Comparison of ENCODE assay signal across 12 cellular contexts in genomic region chr12:52952082-52952801, GRCh38. TPM values are rescaled to one million over a fixed set of nuclear protein-coding genes. Genes with fewer than 3 reads are reported as not detected.
DNase-seq lines count a peak whose midpoint lies in the region; ATAC-seq and TF ChIP-seq lines count a peak whose summit lies in the region.
"Had no signal": no experiment of that assay in that cellular context is flagged by ENCODE, and none has a peak within 500 bp of the region (broad histone marks: within the 10 kb centered on the region; RNA-seq: fewer than 3 reads in every experiment).

No MANE protein-coding gene starts in this region.

- H3K27ac Mint-ChIP-seq in activated CD8-positive, alpha-beta T cell treated with anti-CD3 and anti-CD28 coated beads for 36 hours = no peak overlapping the region
- no peak overlapping the region for H3K27ac Mint-ChIP-seq in activated CD8-positive, alpha-beta T cell treated with anti-CD3 and anti-CD28 coated beads, Interleukin-2, amount 10 ng/mL, durations not matched to agents 7 days and 5 days
- H3K27ac Mint-ChIP-seq: activated T-cell treated with anti-CD3 and anti-CD28 coated beads, Interleukin-2, amount 50 U/mL, for 24 hours had no signal

- ATAC-seq in activated CD8-positive, alpha-beta T cell treated with anti-CD3 and anti-CD28 coated beads for 36 hours = no peak
- ATAC-seq in activated CD8-positive, alpha-beta T cell treated with anti-CD3 and anti-CD28 coated beads, Interleukin-2, amount 10 ng/mL, durations not matched to agents 7 days and 5 days = no peak
- 0 out of 2 replicates have a peak, but pooled peaks have one; percentile 0 for ATAC-seq in Panc1
- ATAC-seq: naive thymus-derived CD8-positive, alpha-beta T cell had no signal

- H3K36me3 ChIP-seq in Panc1 (ENCODE audit: control insufficient read depth, insufficient read depth, low read length) = peaks cover 10% of the 10 kb centered on the region
- peaks cover 11 to 31% (median 26%) of the 10 kb centered on the region in 4 donors for H3K36me3 ChIP-seq in stomach

- H3K4me1 Mint-ChIP-seq in activated CD8-positive, alpha-beta T cell treated with anti-CD3 and anti-CD28 coated beads for 36 hours (ENCODE audit: low read depth) = no peaks in the 10 kb centered on the region
- peaks cover 5% of the 10 kb centered on the region for H3K4me1 Mint-ChIP-seq in activated CD8-positive, alpha-beta T cell treated with anti-CD3 and anti-CD28 coated beads, Interleukin-2, amount 10 ng/mL, durations not matched to agents 7 days and 5 days (ENCODE audit: low read depth)

- 40 to 56% (median 44%) methylated on average over 15 of the region's 15 CpGs for WGBS in stomach, 5 donors

- intact Hi-C loops in activated CD8-positive, alpha-beta T cell treated with anti-CD3 and anti-CD28 coated beads for 36 hours (cut with micrococcal nuclease) = no loop called here
- intact Hi-C loops in Panc1 (cut with micrococcal nuclease; ENCODE audit: unreplicated experiment) (no loop called here), stomach (cut with DNase I; ENCODE audit: low total_unique reads) (loop anchor here (10.0 kb wide), 1 partner anchor 47 kb away; the partner anchor contains the start of gene KRT8)

- H3K9me3 Mint-ChIP-seq in activated CD8-positive, alpha-beta T cell treated with anti-CD3 and anti-CD28 coated beads for 36 hours = no peaks in the 10 kb centered on the region
- H3K9me3 Mint-ChIP-seq in activated CD8-positive, alpha-beta T cell treated with anti-CD3 and anti-CD28 coated beads, Interleukin-2, amount 10 ng/mL, durations not matched to agents 7 days and 5 days (ENCODE audit: insufficient read depth) = no peaks in the 10 kb centered on the region
- H3K9me3 Mint-ChIP-seq: activated T-cell treated with anti-CD3 and anti-CD28 coated beads, Interleukin-2, amount 50 U/mL, for 24 hours; naive thymus-derived CD8-positive, alpha-beta T cell had no signal

- H3K4me3 ChIP-seq in Panc1 (ENCODE audit: low read depth in 2 of 2, low read length in 2 of 2) (peak overlapping the region; percentile 81 to 100), fibroblast of the aortic adventitia (ENCODE audit: low read depth, low read length) (no peak overlapping the region), stomach (peak overlapping the region in 2 of 4 donors; percentile 45 to 67)
- H3K4me3 ChIP-seq: SJSA1 had no signal

- H3K36me3 Mint-ChIP-seq in activated CD8-positive, alpha-beta T cell treated with anti-CD3 and anti-CD28 coated beads for 36 hours (ENCODE audit: low read depth) = no peaks in the 10 kb centered on the region
- no peaks in the 10 kb centered on the region for H3K36me3 Mint-ChIP-seq in activated CD8-positive, alpha-beta T cell treated with anti-CD3 and anti-CD28 coated beads, Interleukin-2, amount 10 ng/mL, durations not matched to agents 7 days and 5 days (ENCODE audit: low read depth)

- TF ChIP-seq EP300 in stomach (IDR thresholded peaks at IDR 0.05) = no peak

- peak overlapping the region; percentile 98 for H3K27ac ChIP-seq in Panc1 (ENCODE audit: low read length)
- H3K27ac ChIP-seq in stomach = peak overlapping the region in 2 of 5 donors; percentile 89 to 92
- H3K27ac ChIP-seq: SJSA1 had no signal

- no peak overlapping the region for H3K4me3 Mint-ChIP-seq in activated CD8-positive, alpha-beta T cell treated with anti-CD3 and anti-CD28 coated beads for 36 hours
- no peak overlapping the region for H3K4me3 Mint-ChIP-seq in activated CD8-positive, alpha-beta T cell treated with anti-CD3 and anti-CD28 coated beads, Interleukin-2, amount 10 ng/mL, durations not matched to agents 7 days and 5 days
- H3K4me3 Mint-ChIP-seq: activated T-cell treated with anti-CD3 and anti-CD28 coated beads, Interleukin-2, amount 50 U/mL, for 24 hours; naive thymus-derived CD8-positive, alpha-beta T cell had no signal

- H3K9me3 ChIP-seq in Panc1 (ENCODE audit: control insufficient read depth, insufficient read depth, low read depth, low read length) (no peaks in the 10 kb centered on the region), stomach (no peaks in the 10 kb centered on the region)
- H3K9me3 ChIP-seq: SJSA1 had no signal

- POLR2A ChIA-PET in activated CD8-positive, alpha-beta T cell treated with anti-CD3 and anti-CD28 coated beads for 36 hours (lab: Charles Lee) = interaction anchor here (0.6 kb wide), 1 partner anchor 7 kb away, joined by 3 read pairs; no protein-coding TSS in a partner anchor
- POLR2A ChIA-PET in activated CD8-positive, alpha-beta T cell treated with anti-CD3 and anti-CD28 coated beads, Interleukin-2, amount 10 ng/mL, durations not matched to agents 7 days and 5 days (lab: Charles Lee) = no interaction called here
- POLR2A ChIA-PET in Panc1 (lab: Charles Lee) = interaction anchor here (0.6 to 2.5 kb wide), 4 partner anchors 26 to 55 kb away, joined by 3 to 12 read pairs (median 7); partner anchors contain the start of gene KRT8

- DNase-seq in activated CD8-positive, alpha-beta T cell treated with anti-CD3 and anti-CD28 coated beads for 36 hours = peak; percentile 36
- no peak for DNase-seq in activated CD8-positive, alpha-beta T cell treated with anti-CD3 and anti-CD28 coated beads, Interleukin-2, amount 10 ng/mL, durations not matched to agents 7 days and 5 days
- DNase-seq in Panc1 (ENCODE audit: low read depth, low spot score) = no peak
- DNase-seq in fibroblast of the aortic adventitia (ENCODE audit: low read depth) = peak; percentile 51
- peak; percentile 80 for DNase-seq in stomach
- DNase-seq in GM19238 (ENCODE audit: insufficient read length, low spot score) = no peak
- DNase-seq in DMS153 (lab: John Stamatoyannopoulos, UW) = no peak
- DNase-seq in SK-N-DZ (ENCODE audit: low spot score) = no peak
- DNase-seq: activated T-cell treated with anti-CD3 and anti-CD28 coated beads, Interleukin-2, amount 50 U/mL, for 24 hours; naive thymus-derived CD8-positive, alpha-beta T cell; NCI-H1105 had no signal

- no peaks in the 10 kb centered on the region for H3K27me3 Mint-ChIP-seq in activated CD8-positive, alpha-beta T cell treated with anti-CD3 and anti-CD28 coated beads for 36 hours
- no peaks in the 10 kb centered on the region for H3K27me3 Mint-ChIP-seq in activated CD8-positive, alpha-beta T cell treated with anti-CD3 and anti-CD28 coated beads, Interleukin-2, amount 10 ng/mL, durations not matched to agents 7 days and 5 days (ENCODE audit: low read depth)
- H3K27me3 Mint-ChIP-seq: activated T-cell treated with anti-CD3 and anti-CD28 coated beads, Interleukin-2, amount 50 U/mL, for 24 hours; naive thymus-derived CD8-positive, alpha-beta T cell had no signal

- no peaks in the 10 kb centered on the region for H3K27me3 ChIP-seq in Panc1 (ENCODE audit: control insufficient read depth, insufficient read depth, low read length)
- peaks cover 0 to 17% (median 7%) of the 10 kb centered on the region in 3 donors for H3K27me3 ChIP-seq in stomach
- H3K27me3 ChIP-seq: SJSA1 had no signal

- TF ChIP-seq POLR2A in stomach (IDR thresholded peaks at IDR 0.05) = no peak

- no TSS peak for BruUV-seq in Panc1 (replicated peaks; lab: Mats Ljungman, UMichigan)

- CTCF ChIA-PET in activated CD8-positive, alpha-beta T cell treated with anti-CD3 and anti-CD28 coated beads for 36 hours (lab: Charles Lee) = interaction anchor here (1.1 to 8.6 kb wide), 4 partner anchors 28 to 78 kb away, joined by 3 to 67 read pairs (median 8); no protein-coding TSS in a partner anchor
- CTCF ChIA-PET in activated CD8-positive, alpha-beta T cell treated with anti-CD3 and anti-CD28 coated beads, Interleukin-2, amount 10 ng/mL, durations not matched to agents 7 days and 5 days (lab: Charles Lee) = interaction anchor here (1.2 to 2.7 kb wide), 6 partner anchors 10 to 72 kb away, joined by 3 to 20 read pairs (median 5); no protein-coding TSS in a partner anchor
- CTCF ChIA-PET in Panc1 (lab: Charles Lee) = interaction anchor here (1.3 to 1.5 kb wide), 4 partner anchors 25 to 67 kb away, joined by 4 to 10 read pairs (median 8); partner anchors contain the start of gene KRT8

- H3K4me1 ChIP-seq in Panc1 (ENCODE audit: control insufficient read depth, insufficient read depth, low read length) (peaks cover 37% of the 10 kb centered on the region), stomach (peaks cover 10 to 35% (median 30%) of the 10 kb centered on the region in 4 donors)

- in situ Hi-C loops in Panc1 (cut with HindIII; ENCODE audit: low pct_unique_long_range_greater_than_20kb, low sequenced_read_pairs) = no loop called here

- peak; percentile 30 for TF ChIP-seq CTCF in activated CD8-positive, alpha-beta T cell treated with anti-CD3 and anti-CD28 coated beads for 36 hours (IDR thresholded peaks at IDR 0.05)
- TF ChIP-seq CTCF in Panc1 (IDR thresholded peaks at IDR 0.05) = no peak; the same call in 1 of the 2 replicates
- peak; percentile 31 for TF ChIP-seq CTCF in fibroblast of the aortic adventitia (IDR thresholded peaks at IDR 0.05; ENCODE audit: insufficient read depth, low read length)
- peak in 3 of 7 experiments; percentile 3 to 40 (median 23) for TF ChIP-seq CTCF in stomach (IDR thresholded peaks at IDR 0.05)

RNA-seq across cellular contexts. Expression of gene KRT18, which starts 3.3 kb away (rescaled TPM):
- 1 to 10 TPM; 3.4 to 4.9 TPM for total RNA-seq in activated CD8-positive, alpha-beta T cell treated with anti-CD3 and anti-CD28 coated beads for 36 hours
- under 1 TPM; 0.44 to 0.95 TPM for total RNA-seq in activated CD8-positive, alpha-beta T cell treated with anti-CD3 and anti-CD28 coated beads, Interleukin-2, amount 10 ng/mL, durations not matched to agents 7 days and 5 days
- total RNA-seq in Panc1 (2021; ENCODE audit: unreplicated experiment) = 4,079 TPM
- polyA plus RNA-seq in Panc1 (2012; ENCODE audit: insufficient read length) = 4,352 TPM
- 26.8 and 188 TPM in 2 replicates for total RNA-seq in fibroblast of the aortic adventitia (ENCODE audit: low replicate concordance)
- 100 to 1,000 TPM in 4 of 5 donors, 10 to 100 TPM in 1; 68.3 to 648 (median 309) TPM for total RNA-seq in stomach
- polyA plus RNA-seq in stomach = 100 to 1,000 TPM; 369 to 525 (median 391) TPM
- not detected in 2 replicates for polyA plus RNA-seq in SK-N-DZ (2014; cell fraction: cytosol; rRNA removed)
- not detected in 2 replicates for polyA plus RNA-seq in SK-N-DZ (2014; cell fraction: nucleus; rRNA removed)

RNA-seq across cellular contexts. Expression of gene KRT8, which starts 47.4 kb away (rescaled TPM):
- total RNA-seq in activated CD8-positive, alpha-beta T cell treated with anti-CD3 and anti-CD28 coated beads for 36 hours = under 1 TPM; 0.29 to 0.40 TPM
- total RNA-seq in activated CD8-positive, alpha-beta T cell treated with anti-CD3 and anti-CD28 coated beads, Interleukin-2, amount 10 ng/mL, durations not matched to agents 7 days and 5 days = not detected
- total RNA-seq in Panc1 (2021; ENCODE audit: unreplicated experiment) (6,125 TPM), fibroblast of the aortic adventitia (ENCODE audit: low replicate concordance) (5.4 and 15.4 TPM in 2 replicates), stomach (1,000 to 10,000 TPM in 1 of 5 donors, 100 to 1,000 TPM in 3, 10 to 100 TPM in 1; 71.2 to 1,740 (median 566) TPM)
- polyA plus RNA-seq in Panc1 (2012; ENCODE audit: insufficient read length) = 7,157 TPM
- 1,000 to 10,000 TPM in 1 of 3 donors, 100 to 1,000 TPM in 2; 361 to 1,687 (median 767) TPM for polyA plus RNA-seq in stomach
- polyA plus RNA-seq in SK-N-DZ (2014; cell fraction: cytosol; rRNA removed) = 1.5 and 1.8 TPM in 2 replicates
- 0.25 and 0.31 TPM in 2 replicates for polyA plus RNA-seq in SK-N-DZ (2014; cell fraction: nucleus; rRNA removed)
- polyA plus RNA-seq: naive thymus-derived CD8-positive, alpha-beta T cell had no signal

RNA-seq across cellular contexts. Expression of gene EIF4B, which starts 54.0 kb away (rescaled TPM):
- total RNA-seq in activated CD8-positive, alpha-beta T cell treated with anti-CD3 and anti-CD28 coated beads for 36 hours = 100 to 1,000 TPM; 789 to 814 TPM
- 100 to 1,000 TPM; 352 to 353 TPM for total RNA-seq in activated CD8-positive, alpha-beta T cell treated with anti-CD3 and anti-CD28 coated beads, Interleukin-2, amount 10 ng/mL, durations not matched to agents 7 days and 5 days
- 351 TPM for total RNA-seq in Panc1 (2021; ENCODE audit: unreplicated experiment)
- polyA plus RNA-seq in Panc1 (2012; ENCODE audit: insufficient read length) = 242 TPM
- 1,016 and 1,876 TPM in 2 replicates for total RNA-seq in fibroblast of the aortic adventitia (ENCODE audit: low replicate concordance)
- total RNA-seq in stomach = 100 to 1,000 TPM; 319 to 833 (median 400) TPM
- polyA plus RNA-seq in stomach = 100 to 1,000 TPM; 101 to 262 (median 179) TPM
- 453 and 511 TPM in 2 replicates for polyA plus RNA-seq in SK-N-DZ (2014; cell fraction: cytosol; rRNA removed)
- polyA plus RNA-seq in SK-N-DZ (2014; cell fraction: nucleus; rRNA removed) = 216 and 276 TPM in 2 replicates

Comparison
In these comparisons a context has a peak if more than half of its experiments do, and no peak if none do; other contexts are left out.
1. DNase-seq: peak in activated CD8-positive, alpha-beta T cell treated with anti-CD3 and anti-CD28 coated beads for 36 hours (single experiment), fibroblast of the aortic adventitia (single experiment) and stomach (single experiment); none in activated CD8-positive, alpha-beta T cell treated with anti-CD3 and anti-CD28 coated beads, Interleukin-2, amount 10 ng/mL, durations not matched to agents 7 days and 5 days (single experiment), Panc1 (single experiment), GM19238 (single experiment), DMS153 (single experiment) and SK-N-DZ (single experiment).